Comparison of ENCODE assay signal across 1 cellular context in the genomic region with DNA sequence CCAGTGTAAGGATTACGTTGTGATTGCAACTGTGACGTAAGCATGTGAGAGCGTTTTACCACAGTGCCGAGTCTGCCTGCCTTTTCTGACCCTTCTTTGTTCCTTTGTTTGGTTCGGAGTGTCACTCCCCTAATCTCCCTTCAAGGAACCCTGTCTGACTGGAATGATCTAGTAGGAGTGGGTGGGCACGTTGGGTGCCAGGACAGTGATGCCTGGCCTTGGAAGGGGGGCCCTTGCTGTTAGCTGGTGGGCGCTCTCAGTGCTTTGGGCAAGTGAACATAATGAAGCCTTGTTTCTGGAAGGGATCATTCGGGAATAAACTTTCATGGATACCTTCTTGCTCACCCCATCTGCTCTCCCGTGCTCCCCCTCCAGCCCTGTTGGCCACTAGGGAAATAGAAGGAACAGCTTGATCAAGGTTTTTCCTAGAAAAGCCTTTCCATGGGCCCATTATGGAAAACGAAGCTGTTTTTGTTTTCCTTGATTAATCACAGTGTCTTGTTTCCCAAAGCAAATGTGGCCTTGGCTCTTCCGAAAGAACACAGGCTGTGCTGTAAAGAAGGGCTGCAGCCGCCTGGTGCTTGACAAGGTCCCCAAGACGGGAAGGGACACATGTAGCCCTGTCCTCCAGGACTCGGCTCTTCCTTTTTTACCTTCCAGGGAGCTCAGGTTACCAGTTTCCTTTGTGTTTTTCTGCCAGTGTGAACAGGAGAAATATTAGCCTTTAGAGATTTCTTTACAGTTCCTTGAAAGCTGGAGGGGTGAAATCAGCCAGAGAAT.
TF ChIP-seq lines count a peak whose summit lies in the region.

No MANE protein-coding gene starts in this region.

TF ChIP-seq in GM23338, 12 proteins besides CTCF, POLR2A, EP300 and RAD21 (continued from another document):
- no peak for TF ChIP-seq ZNF462 (CRISPR knock-in tag; IDR thresholded peaks at IDR 0.05)
